29 cellular contexts compared by ENCODE assay signal in genomic region chr5:76943006-76943405, GRCh38. TPM values are rescaled to one million over a fixed set of nuclear protein-coding genes. Genes with fewer than 3 reads are reported as not detected.
"Had no signal": no experiment of that assay in that cellular context is flagged by ENCODE, and none has a peak within 500 bp of the region (broad histone marks: within the 10 kb centered on the region; RNA-seq: fewer than 3 reads in every experiment).

No MANE protein-coding gene starts in this region.

- H3K27ac Mint-ChIP-seq: activated naive CD4-positive, alpha-beta T cell treated with anti-CD3 and anti-CD28 coated beads for 36 hours; activated naive CD8-positive, alpha-beta T cell treated with anti-CD3 and anti-CD28 coated beads, Interleukin-2, amount 50 U/mL, for 24 hours; natural killer cell; progenitor cell of endocrine pancreas had no signal

- H3K36me3 Mint-ChIP-seq: natural killer cell had no signal

- H3K9me3 Mint-ChIP-seq: activated naive CD4-positive, alpha-beta T cell treated with anti-CD3 and anti-CD28 coated beads for 36 hours; central memory CD8-positive, alpha-beta T cell; natural killer cell had no signal

- H3K27me3 ChIP-seq: breast epithelium, gastroesophageal sphincter, sigmoid colon, spleen, testis, uterus had no signal

- H3K27me3 Mint-ChIP-seq: progenitor cell of endocrine pancreas had no signal

- ATAC-seq: gastroesophageal sphincter, left ventricle myocardium superior, natural killer cell had no signal

- FAIRE-seq: colon had no signal

- H3K4me3 Mint-ChIP-seq: activated naive CD4-positive, alpha-beta T cell treated with anti-CD3 and anti-CD28 coated beads for 36 hours; activated naive CD8-positive, alpha-beta T cell treated with anti-CD3 and anti-CD28 coated beads, Interleukin-2, amount 50 U/mL, for 24 hours; central memory CD8-positive, alpha-beta T cell; natural killer cell had no signal

- H3K4me1 Mint-ChIP-seq: activated naive CD8-positive, alpha-beta T cell treated with anti-CD3 and anti-CD28 coated beads, Interleukin-2, amount 50 U/mL, for 24 hours; central memory CD8-positive, alpha-beta T cell; natural killer cell had no signal

- H3K4me1 ChIP-seq: breast epithelium, gastroesophageal sphincter, sigmoid colon, uterus had no signal

- H3K9me3 ChIP-seq: breast epithelium, gastroesophageal sphincter, sigmoid colon, spleen, testis, uterus had no signal

- H3K27ac ChIP-seq: breast epithelium, gastroesophageal sphincter, sigmoid colon, spleen, testis, uterus had no signal

- H3K4me3 ChIP-seq: breast epithelium, gastroesophageal sphincter, sigmoid colon, spleen, testis, uterus had no signal

- H3K36me3 ChIP-seq: breast epithelium, gastroesophageal sphincter, sigmoid colon, spleen, uterus had no signal

- DNase-seq: activated CD4-positive, alpha-beta T cell treated with anti-CD3 and anti-CD28 coated beads for 4 hours; activated CD4-positive, alpha-beta T cell treated with anti-CD3 and anti-CD28 coated beads, Interleukin-2, amount 50 U/mL, for 48 hours; activated CD4-positive, CD25-positive, alpha-beta regulatory T cell; activated CD8-positive, alpha-beta memory T cell treated with anti-CD3 and anti-CD28 coated beads, Interleukin-2, amount 50 U/mL, for 48 hours; activated naive CD4-positive, alpha-beta T cell treated with anti-CD3 and anti-CD28 coated beads for 36 hours; activated naive CD8-positive, alpha-beta T cell treated with anti-CD3 and anti-CD28 coated beads, Interleukin-2, amount 50 U/mL, for 24 hours; activated T-cell treated with anti-CD3 and anti-CD28 coated beads, Interleukin-2, amount 50 U/mL, for 48 hours; effector memory CD4-positive, alpha-beta T cell; hypothalamus; left ventricle myocardium superior; midbrain; natural killer cell; retina; sigmoid colon; spleen; stimulated activated CD4-positive, alpha-beta T cell treated with anti-CD3 and anti-CD28 coated beads, Interleukin-4, amount 100 ng/mL, for 1 hour; stimulated activated naive CD4-positive, alpha-beta T cell; testis; trophoblast cell; uterus had no signal

RNA-seq across cellular contexts. Expression of gene CRHBP, which starts 9.8 kb away (rescaled TPM):
- total RNA-seq: activated CD8-positive, alpha-beta memory T cell treated with anti-CD3 and anti-CD28 coated beads for 36 hours; dermis microvascular lymphatic vessel endothelial cell; mammary epithelial cell; osteoblast had no signal
- polyA plus RNA-seq: mammary epithelial cell had no signal
